In the genomic region with DNA sequence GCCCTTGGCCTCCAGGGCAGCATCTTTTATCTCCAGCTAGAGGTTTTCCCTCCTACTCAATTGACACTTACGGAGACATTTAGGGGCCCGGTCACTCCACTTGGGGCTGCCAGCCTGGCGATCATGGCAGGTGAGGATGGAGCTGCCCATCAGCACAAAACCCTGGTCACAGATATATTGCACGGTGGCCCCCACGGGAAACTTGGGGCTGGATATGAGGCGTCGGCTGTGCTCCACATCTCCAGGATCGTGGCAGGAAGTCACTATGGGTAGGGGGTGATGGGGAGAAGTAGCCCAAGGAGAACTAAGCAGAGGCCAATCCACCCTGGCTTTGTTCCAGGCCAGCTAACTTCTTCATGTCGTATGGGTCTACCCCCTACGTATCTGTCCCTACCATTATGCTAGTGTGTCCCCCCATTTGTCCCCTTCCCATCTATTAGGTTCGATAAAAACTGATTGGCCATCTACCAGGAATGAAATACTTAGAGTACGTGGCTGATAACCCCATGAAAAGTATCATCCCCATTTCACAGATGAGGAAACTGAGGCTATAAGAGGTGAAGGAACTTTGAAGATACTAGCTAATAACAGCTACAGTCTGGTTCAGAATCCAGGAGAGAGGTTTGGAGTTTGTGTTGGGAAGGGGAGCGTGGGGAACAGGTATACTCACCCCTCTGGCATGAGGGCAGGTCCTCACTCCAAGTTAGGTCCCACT, we compare ENCODE assay signal across 37 cellular contexts. TPM values are rescaled to one million over a fixed set of nuclear protein-coding genes. Genes with fewer than 3 reads are reported as not detected.
"Had no signal": no experiment of that assay in that cellular context is flagged by ENCODE, and none has a peak within 500 bp of the region (broad histone marks: within the 10 kb centered on the region; RNA-seq: fewer than 3 reads in every experiment).

No MANE protein-coding gene starts in this region.

- H3K9ac ChIP-seq: neural progenitor cell had no signal

- H3K4me2 ChIP-seq: neural progenitor cell, smooth muscle cell had no signal

- DNase-seq: dermis blood vessel endothelial cell; effector memory CD4-positive, alpha-beta T cell; foreskin keratinocyte; heart right ventricle; hippocampal formation; left cardiac atrium; left lung; mesenchymal stem cell; midbrain; naive thymus-derived CD4-positive, alpha-beta T cell; nucleus accumbens; psoas muscle; stimulated activated CD4-positive, alpha-beta T cell treated with anti-CD3 and anti-CD28 coated beads, Interleukin-12 subunit alpha, Interleukin-12 subunit beta, amount 100 ng/mL, for 4 hours; stimulated activated CD4-positive, alpha-beta T cell treated with anti-CD3 and anti-CD28 coated beads, Interleukin-1b, Interleukin-23, amount 100 ng/mL, for 48 hours; stimulated activated CD4-positive, alpha-beta T cell treated with anti-CD3 and anti-CD28 coated beads, Interleukin-4, amount 100 ng/mL, for 24 hours; stimulated activated naive CD4-positive, alpha-beta T cell treated with Interleukin-2 at 50 U/mL for 16 hours; stomach; thyroid gland; trophoblast cell had no signal

- H2AFZ ChIP-seq: neural progenitor cell had no signal

- FAIRE-seq: endothelial cell of umbilical vein, islet of Langerhans had no signal

- H3K36me3 ChIP-seq: heart right ventricle, left lung, neural progenitor cell, stomach, thyroid gland had no signal

- H3K9me3 ChIP-seq: esophagus muscularis mucosa, gastroesophageal sphincter, heart right ventricle, left lung, psoas muscle, stomach, thyroid gland had no signal

- H3K4me3 ChIP-seq: coronary artery, esophagus muscularis mucosa, gastroesophageal sphincter, heart right ventricle, left lung, neural progenitor cell, psoas muscle, smooth muscle cell, stomach, thyroid gland had no signal

- H3K4me1 ChIP-seq: foreskin keratinocyte, neural progenitor cell had no signal

- ATAC-seq: foreskin keratinocyte; gastroesophageal sphincter; heart right ventricle; left cardiac atrium; left lung; naive thymus-derived CD4-positive, alpha-beta T cell; psoas muscle; right cardiac atrium; stimulated activated effector memory CD8-positive, alpha-beta T cell treated with anti-CD3 and anti-CD28 coated beads, Interleukin-12 subunit alpha, Interleukin-12 subunit beta, amount 100 ng/mL, for 72 hours had no signal

- H3K27me3 ChIP-seq: esophagus muscularis mucosa, foreskin keratinocyte, gastroesophageal sphincter, neural progenitor cell, thyroid gland had no signal

- H3K27ac ChIP-seq: coronary artery, esophagus muscularis mucosa, foreskin keratinocyte, gastroesophageal sphincter, heart right ventricle, left lung, neural progenitor cell, psoas muscle, stomach, thyroid gland had no signal

RNA-seq across cellular contexts. Expression of a gene that starts 48.4 kb away (rescaled TPM):
- total RNA-seq: dermis blood vessel endothelial cell, endothelial cell of umbilical vein, epithelial cell of proximal tubule, fibroblast of lung, foreskin keratinocyte, heart right ventricle, kidney epithelial cell, lower leg skin, mucosa of gallbladder, osteocyte, psoas muscle, renal cortical epithelial cell, right cardiac atrium, smooth muscle cell, subcutaneous adipose tissue, thyroid gland, ureter had no signal
- polyA plus RNA-seq: endothelial cell of umbilical vein, fibroblast of lung, foreskin keratinocyte, heart right ventricle, right cardiac atrium, smooth muscle cell had no signal
